Comparison of ENCODE assay signal across 16 cellular contexts in genomic region chr4:147136783-147137182, GRCh38.
A peak's percentile ranks its signal among the peaks of the same experiment; 100 is the strongest.
DNase-seq lines count a peak whose midpoint lies in the region; ATAC-seq, FAIRE-seq and TF ChIP-seq lines count a peak whose summit lies in the region.
"Had no signal": no experiment of that assay in that cellular context is flagged by ENCODE, and none has a peak within 500 bp of the region (broad histone marks: within the 10 kb centered on the region; RNA-seq: fewer than 3 reads in every experiment).

No MANE protein-coding gene starts in this region.

- H2AFZ ChIP-seq in parathyroid adenoma = no peak overlapping the region

- TF ChIP-seq CTCF in heart right ventricle (IDR thresholded peaks at IDR 0.05) (no peak), parathyroid adenoma (IDR thresholded peaks at IDR 0.05) (no peak), upper lobe of left lung (IDR thresholded peaks at IDR 0.05) (no peak)

- intact Hi-C loops in heart right ventricle (cut with DNase I) = no loop called here
- intact Hi-C loops in left ventricle myocardium superior (cut with micrococcal nuclease) = no loop called here

- H3K9ac ChIP-seq in iPS-15b (ENCODE audit: low read depth, low read length) = peak overlapping the region; percentile 1
- no peak overlapping the region for H3K9ac ChIP-seq in parathyroid adenoma
- H3K9ac ChIP-seq: KMS-11 had no signal

- no peak for FAIRE-seq in frontal cortex (lab: Jason Lieb, UNC)

- H3K4me1 ChIP-seq in heart right ventricle = peaks cover 0 to 9% (median 0%) of the 10 kb centered on the region in 9 donors
- no peaks in the 10 kb centered on the region for H3K4me1 ChIP-seq in iPS-15b (ENCODE audit: control insufficient read depth, insufficient read depth, low read length)
- no peaks in the 10 kb centered on the region for H3K4me1 ChIP-seq in parathyroid adenoma
- peaks cover 0 to 5% (median 0%) of the 10 kb centered on the region in 4 donors for H3K4me1 ChIP-seq in upper lobe of left lung

- WGBS in heart right ventricle, 2 donors = 57 to 76% methylated on average over 5 of the region's 5 CpGs
- WGBS in upper lobe of left lung, 2 donors = 25 to 30% methylated on average over 5 of the region's 5 CpGs

- H3K36me3 ChIP-seq in heart right ventricle (no peaks in the 10 kb centered on the region), iPS-15b (ENCODE audit: control insufficient read depth, insufficient read depth, low read length) (no peaks in the 10 kb centered on the region), parathyroid adenoma (ENCODE audit: control insufficient read depth, insufficient read depth, low read length) (no peaks in the 10 kb centered on the region), upper lobe of left lung (no peaks in the 10 kb centered on the region)

- H3K4me3 ChIP-seq in heart right ventricle = no peak overlapping the region
- H3K4me3 ChIP-seq in iPS-15b (ENCODE audit: low read depth, low read length) = no peak overlapping the region
- no peak overlapping the region for H3K4me3 ChIP-seq in parathyroid adenoma (ENCODE audit: low read depth, low read length)
- H3K4me3 ChIP-seq in upper lobe of left lung = no peak overlapping the region

- ATAC-seq in heart right ventricle = peak in 1 of 8 donors; percentile 42
- ATAC-seq in left ventricle myocardium superior = no peak
- no peak for ATAC-seq in upper lobe of left lung (ENCODE audit: low FRiP score in 2 of 2)
- no peak for ATAC-seq in HG02642 (IDR thresholded peaks at IDR 0.05; ENCODE audit: poor library complexity, unreplicated experiment)
- ATAC-seq: PC-3 had no signal

- H3K9me3 ChIP-seq in heart right ventricle (no peaks in the 10 kb centered on the region), iPS-15b (ENCODE audit: control insufficient read depth, insufficient read depth, low read length) (no peaks in the 10 kb centered on the region), parathyroid adenoma (ENCODE audit: control insufficient read depth, low read length) (peaks cover 3% of the 10 kb centered on the region), upper lobe of left lung (no peaks in the 10 kb centered on the region)

- peak overlapping the region in 8 of 10 donors; percentile 6 to 71 (median 54) for H3K27ac ChIP-seq in heart right ventricle
- H3K27ac ChIP-seq in parathyroid adenoma = peak overlapping the region; percentile 27
- H3K27ac ChIP-seq in upper lobe of left lung = peak overlapping the region; percentile 21 to 52 (median 31)
- H3K27ac ChIP-seq: KMS-11 had no signal

- no peaks in the 10 kb centered on the region for H3K79me2 ChIP-seq in parathyroid adenoma

- no peak for DNase-seq in heart right ventricle
- DNase-seq in left ventricle myocardium superior = no peak
- no peak for DNase-seq in upper lobe of left lung
- no peak for DNase-seq in SHP77 (lab: John Stamatoyannopoulos, UW)
- DNase-seq in frontal cortex (ENCODE audit: low spot score in 2 of 2) = no peak
- DNase-seq: 8988T, DMS153, EL, H9, NCI-H1105 treated with DMSO at 0.1 percent for 48 hours, NCI-H187, PC-3 had no signal

- no peak overlapping the region for H3K4me2 ChIP-seq in parathyroid adenoma (ENCODE audit: low read length)
- H3K4me2 ChIP-seq: KMS-11 had no signal

- TF ChIP-seq EP300 in upper lobe of left lung (IDR thresholded peaks at IDR 0.05) = no peak

- no peak for TF ChIP-seq POLR2A in upper lobe of left lung (IDR thresholded peaks at IDR 0.05)

- H3K27me3 ChIP-seq in heart right ventricle (no peaks in the 10 kb centered on the region), iPS-15b (ENCODE audit: control insufficient read depth, insufficient read depth, low read length) (no peaks in the 10 kb centered on the region), parathyroid adenoma (ENCODE audit: control insufficient read depth, insufficient read depth, low read length) (no peaks in the 10 kb centered on the region), upper lobe of left lung (no peaks in the 10 kb centered on the region)
